7 cellular contexts compared by ENCODE assay signal in genomic region chr4:9147368-9147767, GRCh38. TPM values are rescaled to one million over a fixed set of nuclear protein-coding genes. Genes with fewer than 3 reads are reported as not detected.
"Had no signal": no experiment of that assay in that cellular context is flagged by ENCODE, and none has a peak within 500 bp of the region (broad histone marks: within the 10 kb centered on the region; RNA-seq: fewer than 3 reads in every experiment).

No MANE protein-coding gene starts in this region.

RNA-seq across cellular contexts. Expression of gene FAM90A26, which starts 22.8 kb away (rescaled TPM):
- total RNA-seq: LHCN-M2, MCF 10A, NCI-H460, OCI-LY7, PC-9, Right ventricle myocardium superior, SJSA1 had no signal
